ENCODE assay signal across 13 cellular contexts in genomic region chr10:855079-855478, GRCh38.
"Had no signal": no experiment of that assay in that cellular context is flagged by ENCODE, and none has a peak within 500 bp of the region (broad histone marks: within the 10 kb centered on the region; RNA-seq: fewer than 3 reads in every experiment).

No MANE protein-coding gene starts in this region.

- H3K36me3 ChIP-seq: pancreas had no signal

- DNase-seq: activated CD4-positive, alpha-beta T cell treated with anti-CD3 and anti-CD28 coated beads for 48 hours; left ventricle myocardium superior; naive thymus-derived CD8-positive, alpha-beta T cell; pancreas; stimulated activated CD4-positive, alpha-beta T cell treated with anti-CD3 and anti-CD28 coated beads, Interleukin-4, amount 100 ng/mL, for 24 hours; T-helper 17 cell had no signal

- H3K27me3 Mint-ChIP-seq: activated naive CD8-positive, alpha-beta T cell; naive thymus-derived CD8-positive, alpha-beta T cell; T-helper 17 cell had no signal

- H3K27ac Mint-ChIP-seq: activated naive CD8-positive, alpha-beta T cell; activated T-helper 1 cell treated with anti-CD3 and anti-CD28 coated beads, Interleukin-12 subunit alpha, Interleukin-12 subunit beta, Interleukin-2, Interleukin-4 antibody, amounts not matched to agents 30 ng/mL and 10 ng/mL and 1 ng/mL, durations not matched to agents 14 hours and 24 hours and 36 hours; stimulated activated effector memory CD8-positive, alpha-beta T cell treated with anti-CD3 and anti-CD28 coated beads, Interleukin-12 subunit alpha, Interleukin-12 subunit beta, amount 100 ng/mL, for 72 hours had no signal

- H3K4me1 ChIP-seq: pancreas had no signal

- H3K9me3 ChIP-seq: neutrophil, pancreas, thyroid gland had no signal

- H3K4me3 ChIP-seq: pancreas, smooth muscle cell, thyroid gland had no signal

- ATAC-seq: naive thymus-derived CD8-positive, alpha-beta T cell; pancreas; sciatic nerve; stimulated activated effector memory CD8-positive, alpha-beta T cell treated with anti-CD3 and anti-CD28 coated beads, Interleukin-12 subunit alpha, Interleukin-12 subunit beta, amount 100 ng/mL, for 72 hours; T-helper 17 cell had no signal

- H3K4me3 Mint-ChIP-seq: activated naive CD8-positive, alpha-beta T cell; activated T-helper 1 cell treated with anti-CD3 and anti-CD28 coated beads, Interleukin-12 subunit alpha, Interleukin-12 subunit beta, Interleukin-2, Interleukin-4 antibody, amounts not matched to agents 30 ng/mL and 10 ng/mL and 1 ng/mL, durations not matched to agents 14 hours and 24 hours and 36 hours; naive thymus-derived CD8-positive, alpha-beta T cell; stimulated activated effector memory CD8-positive, alpha-beta T cell treated with anti-CD3 and anti-CD28 coated beads, Interleukin-12 subunit alpha, Interleukin-12 subunit beta, amount 100 ng/mL, for 72 hours; T-helper 17 cell had no signal

- FAIRE-seq: pancreas had no signal

- H3K27ac ChIP-seq: neutrophil, pancreas, thyroid gland had no signal

- H3K27me3 ChIP-seq: neutrophil, pancreas, thyroid gland had no signal
